Comparison of ENCODE assay signal across 8 cellular contexts in the genomic region with DNA sequence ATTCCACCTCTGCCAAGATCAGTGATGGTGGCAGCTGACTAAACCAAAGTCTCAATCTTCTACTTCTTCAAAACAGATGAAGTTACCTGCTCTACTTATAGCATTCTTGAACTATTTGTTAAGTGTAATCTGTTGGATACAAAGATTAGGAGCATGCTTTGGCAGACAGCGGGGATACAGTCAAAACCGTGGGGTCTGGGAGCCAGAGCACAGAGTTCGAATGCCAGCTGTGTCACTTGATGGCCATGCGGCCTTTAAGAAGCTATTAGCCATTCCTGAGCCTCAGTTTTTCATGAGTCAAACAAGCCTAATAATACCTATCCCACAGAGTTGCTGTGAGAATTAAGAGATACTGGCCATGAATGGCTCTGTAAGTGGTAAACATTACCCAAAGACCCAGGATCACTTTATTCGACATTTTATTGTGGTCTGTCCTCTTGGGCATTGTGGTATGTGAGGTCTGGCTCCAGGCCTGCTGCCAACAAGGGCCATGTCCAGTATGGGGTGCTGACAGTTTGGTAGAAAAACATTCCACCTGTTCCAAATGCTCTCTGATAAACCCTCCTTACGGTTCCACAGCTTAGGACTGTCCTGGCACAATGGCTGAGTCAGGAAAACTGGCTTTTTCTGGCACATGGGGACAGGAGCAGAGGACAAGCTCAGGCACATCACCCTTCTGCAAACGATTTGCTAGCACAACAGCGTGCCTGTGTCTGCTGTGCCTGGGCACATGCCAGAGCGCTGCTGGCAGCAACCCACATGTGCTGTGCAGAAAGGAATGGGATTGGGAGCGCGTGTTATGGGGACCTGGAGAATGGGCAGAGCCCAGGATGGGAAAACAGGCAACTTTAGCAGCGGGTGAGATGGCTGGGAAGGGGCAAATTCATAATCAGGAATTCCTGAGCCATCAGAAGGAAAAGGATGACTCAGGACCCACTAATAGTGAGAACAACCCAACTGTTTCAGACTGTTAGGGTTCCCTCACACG. TPM values are rescaled to one million over a fixed set of nuclear protein-coding genes. Genes with fewer than 3 reads are reported as not detected.
DNase-seq lines count a peak whose midpoint lies in the region; ATAC-seq and TF ChIP-seq lines count a peak whose summit lies in the region.

No MANE protein-coding gene starts in this region.

- H3K27me3 ChIP-seq in right lobe of liver, result no peaks in the 10 kb centered on the region

- no peak for TF ChIP-seq CTCF in right lobe of liver (IDR thresholded peaks at IDR 0.05)

- H3K27me3 Mint-ChIP-seq in central memory CD8-positive, alpha-beta T cell, result no peaks in the 10 kb centered on the region

- H3K4me1 ChIP-seq in right lobe of liver, result peaks cover 0 to 33% (median 10%) of the 10 kb centered on the region in 4 donors

- H3K27ac ChIP-seq in right lobe of liver, result peak overlapping the region; percentile 53 to 80 (median 66)

- H3K9me3 Mint-ChIP-seq in central memory CD8-positive, alpha-beta T cell, result no peaks in the 10 kb centered on the region

- H3K27ac Mint-ChIP-seq in central memory CD8-positive, alpha-beta T cell (ENCODE audit: low read depth), result peak overlapping the region; percentile 58

- DNase-seq in ACHN (peak; percentile 88), LoVo (ENCODE audit: low spot score) (peak; percentile 39), right lobe of liver (peak; percentile 83 to 95 (median 91)), NCI-H187 treated with DMSO at 0.1 percent for 48 hours (lab: John Stamatoyannopoulos, UW) (no peak), SIG-M5 treated with dmso at 0.1 percent for 504 hours (lab: John Stamatoyannopoulos, UW; ENCODE audit: unreplicated experiment) (no peak)
- no peak for DNase-seq in central memory CD8-positive, alpha-beta T cell (ENCODE audit: low spot score in 2 of 2)
- DNase-seq in stimulated activated naive CD8-positive, alpha-beta T cell treated with anti-CD3 and anti-CD28 coated beads, Interleukin-15, Interleukin-2, amounts not matched to agents 100 U/mL and 50 U/mL, for 24 hours, result no peak

- H3K4me1 Mint-ChIP-seq in central memory CD8-positive, alpha-beta T cell, result peaks cover 10% of the 10 kb centered on the region

- ATAC-seq in central memory CD8-positive, alpha-beta T cell (replicated peaks; ENCODE audit: extremely low read depth, poor library complexity, severe bottlenecking), result no peak
- ATAC-seq in right lobe of liver (peak; percentile 66 to 87 (median 86)), GM19463 (IDR thresholded peaks at IDR 0.05; ENCODE audit: unreplicated experiment) (no peak)
- no peak for ATAC-seq in stimulated activated naive CD8-positive, alpha-beta T cell treated with anti-CD3 and anti-CD28 coated beads, Interleukin-15, Interleukin-2, amounts not matched to agents 100 U/mL and 50 U/mL, for 24 hours

- H3K36me3 Mint-ChIP-seq in central memory CD8-positive, alpha-beta T cell (ENCODE audit: insufficient read depth), result peaks cover 8% of the 10 kb centered on the region

- no peak overlapping the region for H3K4me3 Mint-ChIP-seq in central memory CD8-positive, alpha-beta T cell

- 35% methylated on average over 10 of the region's 13 CpGs for WGBS in right lobe of liver (ENCODE audit: insufficient coverage, low coverage, low lambda C conversion rate, missing lambda C conversion rate)

- peak; percentile 38 for TF ChIP-seq POLR2A in right lobe of liver (IDR thresholded peaks at IDR 0.05)

- no peaks in the 10 kb centered on the region for H3K9me3 ChIP-seq in right lobe of liver

- intact Hi-C loops in right lobe of liver (cut with DNase I), result loop anchor here in 1 of 2 donors (5.0 kb wide), 1 partner anchor 124 kb away; no protein-coding TSS in a partner anchor

- in situ Hi-C loops in ACHN (cut with HindIII; ENCODE audit: low pct_ligation_motif_present, low pct_unique_long_range_greater_than_20kb, low sequenced_read_pairs), result no loop called here

- no peaks in the 10 kb centered on the region for H3K36me3 ChIP-seq in right lobe of liver

- H3K4me3 ChIP-seq in right lobe of liver, result no peak overlapping the region

RNA-seq across cellular contexts. Expression of gene FAM83C, which starts 15.7 kb away (rescaled TPM):
- not detected for total RNA-seq in right lobe of liver

RNA-seq across cellular contexts. Expression of gene EIF6, which starts 23.4 kb away (rescaled TPM):
- total RNA-seq in right lobe of liver, result 100 to 1,000 TPM in 2 of 6 experiments, 10 to 100 TPM in 4; 73.6 to 131 (median 83.3) TPM

RNA-seq across cellular contexts. Expression of gene MMP24OS, which starts 30.0 kb away (rescaled TPM):
- total RNA-seq in right lobe of liver, result 10 to 100 TPM; 13.3 to 40.7 (median 23.5) TPM

Comparison
In these comparisons a context has a peak if more than half of its experiments do, and no peak if none do; other contexts are left out.
1. DNase-seq: peak in ACHN (single experiment), LoVo (single experiment) and right lobe of liver (3 of 3); none in central memory CD8-positive, alpha-beta T cell (0 of 2), stimulated activated naive CD8-positive, alpha-beta T cell treated with anti-CD3 and anti-CD28 coated beads, Interleukin-15, Interleukin-2, amounts not matched to agents 100 U/mL and 50 U/mL, for 24 hours (single experiment), NCI-H187 treated with DMSO at 0.1 percent for 48 hours (single experiment) and SIG-M5 treated with dmso at 0.1 percent for 504 hours (single experiment).
2. ATAC-seq: peak in right lobe of liver (4 of 4); none in central memory CD8-positive, alpha-beta T cell (single experiment), stimulated activated naive CD8-positive, alpha-beta T cell treated with anti-CD3 and anti-CD28 coated beads, Interleukin-15, Interleukin-2, amounts not matched to agents 100 U/mL and 50 U/mL, for 24 hours (single experiment) and GM19463 (single experiment).